Comparison of ENCODE assay signal across 1 cellular context in the genomic region with DNA sequence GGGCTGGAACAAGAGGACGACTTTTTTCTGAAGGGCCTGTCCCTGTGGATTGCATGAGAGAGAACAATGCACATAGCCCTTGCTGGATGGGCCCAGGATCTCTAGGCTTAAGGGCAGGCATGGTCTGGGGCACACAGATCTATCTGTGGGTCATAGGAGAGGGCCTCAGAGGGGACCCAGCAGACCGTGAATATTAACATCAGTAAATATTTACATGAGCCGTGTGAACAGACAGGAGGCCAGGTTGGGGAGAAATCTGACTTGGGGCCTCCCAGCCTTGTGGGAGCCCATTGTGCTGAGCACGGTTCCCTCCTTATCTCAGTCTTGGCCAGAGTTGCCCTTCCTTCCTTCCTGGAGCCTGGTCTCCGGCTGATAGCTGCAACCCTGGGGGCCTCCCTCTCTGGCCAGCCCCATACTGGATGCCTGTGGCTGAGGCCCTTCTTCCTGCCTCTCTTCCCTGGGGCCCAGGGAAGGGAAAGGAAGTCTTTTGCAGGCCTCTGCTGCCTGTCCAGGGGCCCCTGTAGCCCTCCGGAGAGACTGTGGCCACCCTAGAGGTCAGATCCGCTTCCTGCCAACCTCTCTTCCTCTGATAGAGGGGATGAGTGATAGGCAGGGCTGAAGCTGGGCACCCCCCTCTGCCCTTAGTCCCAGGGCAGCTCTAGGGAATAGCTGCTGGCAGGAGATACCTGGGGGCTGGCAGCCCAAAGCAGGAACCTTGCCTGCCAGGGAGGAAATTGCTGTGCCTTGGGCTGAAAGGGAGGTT.
TF ChIP-seq lines count a peak whose summit lies in the region.

No MANE protein-coding gene starts in this region.

TF ChIP-seq in K562, 482 proteins besides CTCF, POLR2A, EP300 and RAD21 (continued from another document and continues in another):
- TF ChIP-seq, protein P1, sequence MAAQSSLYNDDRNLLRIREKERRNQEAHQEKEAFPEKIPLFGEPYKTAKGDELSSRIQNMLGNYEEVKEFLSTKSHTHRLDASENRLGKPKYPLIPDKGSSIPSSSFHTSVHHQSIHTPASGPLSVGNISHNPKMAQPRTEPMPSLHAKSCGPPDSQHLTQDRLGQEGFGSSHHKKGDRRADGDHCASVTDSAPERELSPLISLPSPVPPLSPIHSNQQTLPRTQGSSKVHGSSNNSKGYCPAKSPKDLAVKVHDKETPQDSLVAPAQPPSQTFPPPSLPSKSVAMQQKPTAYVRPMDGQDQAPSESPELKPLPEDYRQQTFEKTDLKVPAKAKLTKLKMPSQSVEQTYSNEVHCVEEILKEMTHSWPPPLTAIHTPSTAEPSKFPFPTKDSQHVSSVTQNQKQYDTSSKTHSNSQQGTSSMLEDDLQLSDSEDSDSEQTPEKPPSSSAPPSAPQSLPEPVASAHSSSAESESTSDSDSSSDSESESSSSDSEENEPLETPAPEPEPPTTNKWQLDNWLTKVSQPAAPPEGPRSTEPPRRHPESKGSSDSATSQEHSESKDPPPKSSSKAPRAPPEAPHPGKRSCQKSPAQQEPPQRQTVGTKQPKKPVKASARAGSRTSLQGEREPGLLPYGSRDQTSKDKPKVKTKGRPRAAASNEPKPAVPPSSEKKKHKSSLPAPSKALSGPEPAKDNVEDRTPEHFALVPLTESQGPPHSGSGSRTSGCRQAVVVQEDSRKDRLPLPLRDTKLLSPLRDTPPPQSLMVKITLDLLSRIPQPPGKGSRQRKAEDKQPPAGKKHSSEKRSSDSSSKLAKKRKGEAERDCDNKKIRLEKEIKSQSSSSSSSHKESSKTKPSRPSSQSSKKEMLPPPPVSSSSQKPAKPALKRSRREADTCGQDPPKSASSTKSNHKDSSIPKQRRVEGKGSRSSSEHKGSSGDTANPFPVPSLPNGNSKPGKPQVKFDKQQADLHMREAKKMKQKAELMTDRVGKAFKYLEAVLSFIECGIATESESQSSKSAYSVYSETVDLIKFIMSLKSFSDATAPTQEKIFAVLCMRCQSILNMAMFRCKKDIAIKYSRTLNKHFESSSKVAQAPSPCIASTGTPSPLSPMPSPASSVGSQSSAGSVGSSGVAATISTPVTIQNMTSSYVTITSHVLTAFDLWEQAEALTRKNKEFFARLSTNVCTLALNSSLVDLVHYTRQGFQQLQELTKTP (IDR thresholded peaks at IDR 0.05; ENCODE audit: low read depth in 1 of 2, partially characterized antibody in 2 of 2): no peak
- TF ChIP-seq CAMTA2 (CRISPR knock-in tag; conservative IDR thresholded peaks at IDR 0.05) (no peak), ZNF589 (CRISPR knock-in tag; IDR thresholded peaks at IDR 0.05; ENCODE audit: low read depth) (peak; percentile 77; the same call in 1 of the 2 replicates), U2AF2 (optimal IDR thresholded peaks at IDR 0.05; ENCODE audit: low read depth, low read length) (no peak), POLR2G (IDR thresholded peaks at IDR 0.05; ENCODE audit: low read depth, low read length) (peak; percentile 59), SIN3A (IDR thresholded peaks at IDR 0.05; ENCODE audit: borderline replicate concordance in 2 of 2, control insufficient read depth in 1 of 2, low read depth in 2 of 2, low read length in 2 of 2) (no peak), PML (IDR thresholded peaks at IDR 0.05; ENCODE audit: low read length) (0 out of 2 replicates have a peak, but pooled peaks have one; percentile 30), BHLHE40 (IDR thresholded peaks at IDR 0.05; ENCODE audit: low read length) (peak; percentile 82; the same call in 1 of the 2 replicates), ESRRA (IDR thresholded peaks at IDR 0.05; ENCODE audit: borderline replicate concordance, low read depth) (no peak), ZNF57 (CRISPR knock-in tag; IDR thresholded peaks at IDR 0.05) (no peak), MXI1 (IDR thresholded peaks at IDR 0.05; ENCODE audit: low read depth, low read length) (no peak), ZNF121 (CRISPR knock-in tag; conservative IDR thresholded peaks at IDR 0.05) (no peak), HSF4 (CRISPR knock-in tag; IDR thresholded peaks at IDR 0.05; ENCODE audit: borderline replicate concordance) (no peak), MAZ (CRISPR knock-in tag; conservative IDR thresholded peaks at IDR 0.05 in 1 of 2, IDR thresholded peaks at IDR 0.05 in 1 of 2) (peak; percentile 65 to 79; a peak in 3 of 4 replicates), TRIM24 (IDR thresholded peaks at IDR 0.05) (peak in 1 of 2 experiments; percentile 69; a peak in 2 of 4 replicates), SMAD4 (CRISPR knock-in tag; conservative IDR thresholded peaks at IDR 0.05) (peak; percentile 94), TAF9B (IDR thresholded peaks at IDR 0.05; ENCODE audit: partially characterized antibody) (no peak), TBL1XR1 (IDR thresholded peaks at IDR 0.05; ENCODE audit: low read length in 2 of 2) (peak in 1 of 2 experiments; percentile 81; a peak in 2 of 4 replicates), ZNF830 (CRISPR knock-in tag; IDR thresholded peaks at IDR 0.05) (no peak), CHD1 (IDR thresholded peaks at IDR 0.05; ENCODE audit: low read length) (no peak), ZNF263 (CRISPR knock-in tag; IDR thresholded peaks at IDR 0.05; ENCODE audit: borderline replicate concordance) (no peak), JUN (IDR thresholded peaks at IDR 0.05; ENCODE audit: borderline replicate concordance, low read depth, low read length) (no peak), JUN (CRISPR knock-in tag; IDR thresholded peaks at IDR 0.05; ENCODE audit: borderline replicate concordance) (no peak), ILF3 (IDR thresholded peaks at IDR 0.05; ENCODE audit: borderline replicate concordance) (no peak), CREBBP (IDR thresholded peaks at IDR 0.05; ENCODE audit: low read depth, low read length) (no peak), ETV1 (tag; conservative IDR thresholded peaks at IDR 0.05; ENCODE audit: low read depth) (peak; percentile 96), BRD9 (IDR thresholded peaks at IDR 0.05; ENCODE audit: low read depth, partially characterized antibody) (no peak), ZC3H11A (IDR thresholded peaks at IDR 0.05; ENCODE audit: low read depth, low read length) (no peak), HDAC2 (IDR thresholded peaks at IDR 0.05) (no peak; the same call in 1 of the 2 replicates), ZNF644 (tag; IDR thresholded peaks at IDR 0.05; ENCODE audit: low read depth) (no peak), FOXK2 (conservative IDR thresholded peaks at IDR 0.05 in 1 of 2, IDR thresholded peaks at IDR 0.05 in 1 of 2; ENCODE audit: low read depth in 2 of 2) (no peak), ZNF311 (CRISPR knock-in tag; IDR thresholded peaks at IDR 0.05) (no peak), PRMT5 (CRISPR knock-in tag; IDR thresholded peaks at IDR 0.05) (no peak), DDX20 (tag; IDR thresholded peaks at IDR 0.05; ENCODE audit: low read depth) (no peak), HMG20B (CRISPR knock-in tag; IDR thresholded peaks at IDR 0.05) (no peak), JUNB (CRISPR knock-in tag; conservative IDR thresholded peaks at IDR 0.05) (no peak), PYGO2 (tag; IDR thresholded peaks at IDR 0.05) (no peak), GABPB2 (CRISPR knock-in tag; conservative IDR thresholded peaks at IDR 0.05) (no peak), YBX1 (IDR thresholded peaks at IDR 0.05) (no peak), GATA2 (CRISPR knock-in tag; IDR thresholded peaks at IDR 0.05) (peak; percentile 88), MBD2 (IDR thresholded peaks at IDR 0.05; ENCODE audit: borderline replicate concordance, low read depth) (peak; percentile 44; the same call in 1 of the 2 replicates), TGIF2 (CRISPR knock-in tag; IDR thresholded peaks at IDR 0.05) (no peak), CHCHD3 (CRISPR knock-in tag; IDR thresholded peaks at IDR 0.05) (no peak), XRCC4 (IDR thresholded peaks at IDR 0.05; ENCODE audit: extremely low read depth, insufficient read depth, insufficient read length) (no peak), POLR2H (tag; IDR thresholded peaks at IDR 0.05; ENCODE audit: low read depth) (0 out of 2 replicates have a peak, but pooled peaks have one; percentile 16), MTA3 (IDR thresholded peaks at IDR 0.05; ENCODE audit: borderline replicate concordance) (0 out of 2 replicates have a peak, but pooled peaks have one; percentile 53), ELF4 (CRISPR knock-in tag; IDR thresholded peaks at IDR 0.05) (no peak), SRSF7 (optimal IDR thresholded peaks at IDR 0.05; ENCODE audit: low read depth, low read length) (no peak), LEF1 (IDR thresholded peaks at IDR 0.05) (0 out of 2 replicates have a peak, but pooled peaks have one; percentile 80), ZNF143 (CRISPR knock-in tag; IDR thresholded peaks at IDR 0.05) (no peak)
- TF ChIP-seq, protein P2, sequence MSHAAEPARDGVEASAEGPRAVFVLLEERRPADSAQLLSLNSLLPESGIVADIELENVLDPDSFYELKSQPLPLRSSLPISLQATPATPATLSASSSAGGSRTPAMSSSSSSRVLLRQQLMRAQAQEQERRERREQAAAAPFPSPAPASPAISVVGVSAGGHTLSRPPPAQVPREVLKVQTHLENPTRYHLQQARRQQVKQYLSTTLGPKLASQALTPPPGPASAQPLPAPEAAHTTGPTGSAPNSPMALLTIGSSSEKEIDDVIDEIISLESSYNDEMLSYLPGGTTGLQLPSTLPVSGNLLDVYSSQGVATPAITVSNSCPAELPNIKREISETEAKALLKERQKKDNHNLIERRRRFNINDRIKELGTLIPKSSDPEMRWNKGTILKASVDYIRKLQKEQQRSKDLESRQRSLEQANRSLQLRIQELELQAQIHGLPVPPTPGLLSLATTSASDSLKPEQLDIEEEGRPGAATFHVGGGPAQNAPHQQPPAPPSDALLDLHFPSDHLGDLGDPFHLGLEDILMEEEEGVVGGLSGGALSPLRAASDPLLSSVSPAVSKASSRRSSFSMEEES (CRISPR knock-in tag; IDR thresholded peaks at IDR 0.05): no peak
- TF ChIP-seq, protein P3, sequence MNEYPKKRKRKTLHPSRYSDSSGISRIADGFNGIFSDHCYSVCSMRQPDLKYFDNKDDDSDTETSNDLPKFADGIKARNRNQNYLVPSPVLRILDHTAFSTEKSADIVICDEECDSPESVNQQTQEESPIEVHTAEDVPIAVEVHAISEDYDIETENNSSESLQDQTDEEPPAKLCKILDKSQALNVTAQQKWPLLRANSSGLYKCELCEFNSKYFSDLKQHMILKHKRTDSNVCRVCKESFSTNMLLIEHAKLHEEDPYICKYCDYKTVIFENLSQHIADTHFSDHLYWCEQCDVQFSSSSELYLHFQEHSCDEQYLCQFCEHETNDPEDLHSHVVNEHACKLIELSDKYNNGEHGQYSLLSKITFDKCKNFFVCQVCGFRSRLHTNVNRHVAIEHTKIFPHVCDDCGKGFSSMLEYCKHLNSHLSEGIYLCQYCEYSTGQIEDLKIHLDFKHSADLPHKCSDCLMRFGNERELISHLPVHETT (CRISPR knock-in tag; conservative IDR thresholded peaks at IDR 0.05 in 1 of 2, IDR thresholded peaks at IDR 0.05 in 1 of 2): peak in 1 of 2 experiments; percentile 66; a peak in 1 of 4 replicates
- TF ChIP-seq, protein P4, sequence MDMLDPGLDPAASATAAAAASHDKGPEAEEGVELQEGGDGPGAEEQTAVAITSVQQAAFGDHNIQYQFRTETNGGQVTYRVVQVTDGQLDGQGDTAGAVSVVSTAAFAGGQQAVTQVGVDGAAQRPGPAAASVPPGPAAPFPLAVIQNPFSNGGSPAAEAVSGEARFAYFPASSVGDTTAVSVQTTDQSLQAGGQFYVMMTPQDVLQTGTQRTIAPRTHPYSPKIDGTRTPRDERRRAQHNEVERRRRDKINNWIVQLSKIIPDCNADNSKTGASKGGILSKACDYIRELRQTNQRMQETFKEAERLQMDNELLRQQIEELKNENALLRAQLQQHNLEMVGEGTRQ (CRISPR knock-in tag; IDR thresholded peaks at IDR 0.05): no peak
- TF ChIP-seq, protein P5, sequence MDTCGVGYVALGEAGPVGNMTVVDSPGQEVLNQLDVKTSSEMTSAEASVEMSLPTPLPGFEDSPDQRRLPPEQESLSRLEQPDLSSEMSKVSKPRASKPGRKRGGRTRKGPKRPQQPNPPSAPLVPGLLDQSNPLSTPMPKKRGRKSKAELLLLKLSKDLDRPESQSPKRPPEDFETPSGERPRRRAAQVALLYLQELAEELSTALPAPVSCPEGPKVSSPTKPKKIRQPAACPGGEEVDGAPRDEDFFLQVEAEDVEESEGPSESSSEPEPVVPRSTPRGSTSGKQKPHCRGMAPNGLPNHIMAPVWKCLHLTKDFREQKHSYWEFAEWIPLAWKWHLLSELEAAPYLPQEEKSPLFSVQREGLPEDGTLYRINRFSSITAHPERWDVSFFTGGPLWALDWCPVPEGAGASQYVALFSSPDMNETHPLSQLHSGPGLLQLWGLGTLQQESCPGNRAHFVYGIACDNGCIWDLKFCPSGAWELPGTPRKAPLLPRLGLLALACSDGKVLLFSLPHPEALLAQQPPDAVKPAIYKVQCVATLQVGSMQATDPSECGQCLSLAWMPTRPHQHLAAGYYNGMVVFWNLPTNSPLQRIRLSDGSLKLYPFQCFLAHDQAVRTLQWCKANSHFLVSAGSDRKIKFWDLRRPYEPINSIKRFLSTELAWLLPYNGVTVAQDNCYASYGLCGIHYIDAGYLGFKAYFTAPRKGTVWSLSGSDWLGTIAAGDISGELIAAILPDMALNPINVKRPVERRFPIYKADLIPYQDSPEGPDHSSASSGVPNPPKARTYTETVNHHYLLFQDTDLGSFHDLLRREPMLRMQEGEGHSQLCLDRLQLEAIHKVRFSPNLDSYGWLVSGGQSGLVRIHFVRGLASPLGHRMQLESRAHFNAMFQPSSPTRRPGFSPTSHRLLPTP (IDR thresholded peaks at IDR 0.05; ENCODE audit: borderline replicate concordance, extremely low read depth, insufficient read length): no peak
- TF ChIP-seq, protein P6, sequence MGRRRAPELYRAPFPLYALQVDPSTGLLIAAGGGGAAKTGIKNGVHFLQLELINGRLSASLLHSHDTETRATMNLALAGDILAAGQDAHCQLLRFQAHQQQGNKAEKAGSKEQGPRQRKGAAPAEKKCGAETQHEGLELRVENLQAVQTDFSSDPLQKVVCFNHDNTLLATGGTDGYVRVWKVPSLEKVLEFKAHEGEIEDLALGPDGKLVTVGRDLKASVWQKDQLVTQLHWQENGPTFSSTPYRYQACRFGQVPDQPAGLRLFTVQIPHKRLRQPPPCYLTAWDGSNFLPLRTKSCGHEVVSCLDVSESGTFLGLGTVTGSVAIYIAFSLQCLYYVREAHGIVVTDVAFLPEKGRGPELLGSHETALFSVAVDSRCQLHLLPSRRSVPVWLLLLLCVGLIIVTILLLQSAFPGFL (CRISPR knock-in tag; IDR thresholded peaks at IDR 0.05): no peak
- TF ChIP-seq, protein P7, sequence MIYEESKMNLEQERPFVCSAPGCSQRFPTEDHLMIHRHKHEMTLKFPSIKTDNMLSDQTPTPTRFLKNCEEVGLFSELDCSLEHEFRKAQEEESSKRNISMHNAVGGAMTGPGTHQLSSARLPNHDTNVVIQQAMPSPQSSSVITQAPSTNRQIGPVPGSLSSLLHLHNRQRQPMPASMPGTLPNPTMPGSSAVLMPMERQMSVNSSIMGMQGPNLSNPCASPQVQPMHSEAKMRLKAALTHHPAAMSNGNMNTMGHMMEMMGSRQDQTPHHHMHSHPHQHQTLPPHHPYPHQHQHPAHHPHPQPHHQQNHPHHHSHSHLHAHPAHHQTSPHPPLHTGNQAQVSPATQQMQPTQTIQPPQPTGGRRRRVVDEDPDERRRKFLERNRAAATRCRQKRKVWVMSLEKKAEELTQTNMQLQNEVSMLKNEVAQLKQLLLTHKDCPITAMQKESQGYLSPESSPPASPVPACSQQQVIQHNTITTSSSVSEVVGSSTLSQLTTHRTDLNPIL (CRISPR knock-in tag; IDR thresholded peaks at IDR 0.05): no peak
- TF ChIP-seq, protein P8, sequence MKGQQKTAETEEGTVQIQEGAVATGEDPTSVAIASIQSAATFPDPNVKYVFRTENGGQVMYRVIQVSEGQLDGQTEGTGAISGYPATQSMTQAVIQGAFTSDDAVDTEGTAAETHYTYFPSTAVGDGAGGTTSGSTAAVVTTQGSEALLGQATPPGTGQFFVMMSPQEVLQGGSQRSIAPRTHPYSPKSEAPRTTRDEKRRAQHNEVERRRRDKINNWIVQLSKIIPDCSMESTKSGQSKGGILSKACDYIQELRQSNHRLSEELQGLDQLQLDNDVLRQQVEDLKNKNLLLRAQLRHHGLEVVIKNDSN (CRISPR knock-in tag; IDR thresholded peaks at IDR 0.05): no peak
